In the genomic region with DNA sequence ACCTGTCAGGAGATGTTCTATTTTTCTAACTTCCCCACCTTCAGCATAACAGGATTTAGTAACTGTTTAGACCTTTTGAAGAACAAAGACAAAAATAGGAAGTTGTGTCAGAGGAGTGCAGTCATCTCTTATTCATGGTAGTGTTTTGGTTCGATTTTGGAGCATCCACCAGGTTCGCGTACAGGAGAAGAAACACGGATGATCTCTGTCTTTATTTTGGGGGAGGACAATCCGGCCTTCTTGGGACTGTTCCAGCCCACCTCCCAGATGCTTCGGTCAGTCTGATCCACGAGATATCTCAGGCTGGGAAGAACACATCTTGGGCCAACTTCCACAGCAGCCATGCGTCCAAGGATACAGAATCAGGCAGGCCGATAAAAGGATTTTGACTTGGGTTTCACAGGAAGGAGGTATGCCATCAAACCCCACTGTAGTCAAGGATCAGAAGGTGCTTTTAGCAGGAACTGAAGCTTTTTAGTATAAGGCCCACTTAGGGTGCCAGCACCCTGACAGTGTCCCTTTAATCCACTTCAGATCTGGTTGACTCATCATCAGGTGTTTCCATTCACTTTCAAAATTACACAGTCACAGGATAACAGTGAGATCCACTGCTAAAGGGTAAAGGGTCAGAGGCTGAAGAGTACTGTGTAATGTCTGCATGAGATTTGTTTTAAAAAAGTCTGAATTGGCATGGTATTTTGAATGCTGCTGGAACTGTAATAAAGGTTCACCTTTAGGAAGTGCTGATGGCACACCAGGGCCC, we compare ENCODE assay signal across 17 cellular contexts. TPM values are rescaled to one million over a fixed set of nuclear protein-coding genes. Genes with fewer than 3 reads are reported as not detected.
A peak's percentile ranks its signal among the peaks of the same experiment; 100 is the strongest.
DNase-seq lines count a peak whose midpoint lies in the region; TF ChIP-seq lines count a peak whose summit lies in the region.
"Had no signal": no experiment of that assay in that cellular context is flagged by ENCODE, and none has a peak within 500 bp of the region (broad histone marks: within the 10 kb centered on the region; RNA-seq: fewer than 3 reads in every experiment).

No MANE protein-coding gene starts in this region.

- no peaks in the 10 kb centered on the region for H4K20me1 ChIP-seq in H9 (ENCODE audit: control insufficient read depth, insufficient read depth, insufficient read length)

- intact Hi-C loops in CD14-positive monocyte (cut with micrococcal nuclease) (no loop called here), thyroid gland (cut with DNase I) (no loop called here)

- H3K4me3 ChIP-seq in trophoblast cell (ENCODE audit: low read depth, low read length) (no peak overlapping the region), thyroid gland (replicated peaks in 1 of 3) (no peak overlapping the region)
- H3K4me3 ChIP-seq: adrenal gland, SK-N-MC had no signal

- H3K23ac ChIP-seq in H9 (ENCODE audit: insufficient read length, low read depth, low read length), result no peak overlapping the region
- H3K23ac ChIP-seq in trophoblast cell (ENCODE audit: low read length), result no peak overlapping the region

- H3K27ac ChIP-seq in H9 (ENCODE audit: insufficient read length, low read depth, low read length), result no peak overlapping the region
- no peak overlapping the region for H3K27ac ChIP-seq in trophoblast cell (ENCODE audit: low read depth, low read length)
- H3K27ac ChIP-seq in thyroid gland, result no peak overlapping the region
- H3K27ac ChIP-seq: adrenal gland, SK-N-MC had no signal

- TF ChIP-seq CTCF in H9 (conservative IDR thresholded peaks at IDR 0.05) (no peak), CD14-positive monocyte (IDR thresholded peaks at IDR 0.05) (no peak), thyroid gland (IDR thresholded peaks at IDR 0.05) (no peak)

- no peak overlapping the region for H4K12ac ChIP-seq in trophoblast cell (ENCODE audit: low read depth, low read length)

- H2AK5ac ChIP-seq in H9 (ENCODE audit: insufficient read length, low read length), result no peak overlapping the region
- H2AK5ac ChIP-seq in trophoblast cell (ENCODE audit: low read length), result no peak overlapping the region

- no peak overlapping the region for H3K56ac ChIP-seq in H9 (ENCODE audit: insufficient read length, low read depth, low read length)

- no peak overlapping the region for H2BK15ac ChIP-seq in H9 (ENCODE audit: low read depth, low read length)

- no peaks in the 10 kb centered on the region for H3K9me3 ChIP-seq in H9 (ENCODE audit: control insufficient read depth, low read depth, low read length)
- H3K9me3 ChIP-seq in trophoblast cell (ENCODE audit: insufficient read depth, low read depth, low read length), result peaks cover 2% of the 10 kb centered on the region
- no peaks in the 10 kb centered on the region for H3K9me3 ChIP-seq in thyroid gland
- H3K9me3 ChIP-seq: adrenal gland had no signal

- no peak overlapping the region for H2BK20ac ChIP-seq in H9 (ENCODE audit: low read depth, low read length, poor library complexity, severe bottlenecking)

- H3K79me2 ChIP-seq in H9 (ENCODE audit: insufficient read depth, low read length) (no peaks in the 10 kb centered on the region), trophoblast cell (ENCODE audit: control insufficient read depth, insufficient read depth, low read length, poor library complexity) (no peaks in the 10 kb centered on the region)

- H4K8ac ChIP-seq in H9 (replicated peaks; ENCODE audit: insufficient read length, low read depth, low read length) (no peak overlapping the region), trophoblast cell (ENCODE audit: low read depth, low read length) (no peak overlapping the region)

- no peak overlapping the region for H4K5ac ChIP-seq in H9 (ENCODE audit: insufficient read length, low read depth, low read length)

- H3K36me3 Mint-ChIP-seq in H9 (ENCODE audit: insufficient read depth in 1 of 3, low read depth in 3 of 3) (peaks cover 48 to 98% (median 93%) of the 10 kb centered on the region in 3 experiments; a peak in 6 of 7 replicates), CD14-positive monocyte (peaks cover 90 to 97% of the 10 kb centered on the region in 2 donors)
- peaks cover 26% of the 10 kb centered on the region for H3K36me3 Mint-ChIP-seq in activated naive CD8-positive, alpha-beta T cell treated with anti-CD3 and anti-CD28 coated beads for 36 hours

- H3K9ac ChIP-seq in H9 (ENCODE audit: extremely low read depth, insufficient read length, low read length), result no peak overlapping the region
- no peak overlapping the region for H3K9ac ChIP-seq in trophoblast cell (ENCODE audit: low read length)

- no peak overlapping the region for H2AFZ ChIP-seq in H9 (ENCODE audit: low read length)
- H2AFZ ChIP-seq in trophoblast cell (ENCODE audit: insufficient read depth, low read length, poor library complexity), result no peak overlapping the region

- no peak for TF ChIP-seq POLR2A in thyroid gland (IDR thresholded peaks at IDR 0.05)

- no peaks in the 10 kb centered on the region for H3K23me2 ChIP-seq in H9 (ENCODE audit: insufficient read length, low read depth, low read length, poor library complexity, severe bottlenecking)

- H4K91ac ChIP-seq in H9 (ENCODE audit: insufficient read length, low read depth, low read length), result no peak overlapping the region
- no peak overlapping the region for H4K91ac ChIP-seq in trophoblast cell (ENCODE audit: low read depth, low read length)

- H3K4ac ChIP-seq in H9 (ENCODE audit: low read depth, low read length), result no peak overlapping the region
- no peak overlapping the region for H3K4ac ChIP-seq in trophoblast cell (ENCODE audit: low read depth, low read length)

- H2BK120ac ChIP-seq in H9 (ENCODE audit: low read depth, low read length, poor library complexity, severe bottlenecking) (no peak overlapping the region), trophoblast cell (ENCODE audit: insufficient read depth, low read length, poor library complexity) (peak overlapping the region; percentile 30)

- peak; percentile 17 for DNase-seq in activated CD4-positive, alpha-beta T cell treated with anti-CD3 and anti-CD28 coated beads for 48 hours
- DNase-seq in activated CD4-positive, alpha-beta T cell treated with anti-CD3 and anti-CD28 coated beads, Interleukin-2, amount 50 U/mL, for 48 hours, result no peak
- no peak for DNase-seq in H9
- no peak for DNase-seq in activated naive CD8-positive, alpha-beta T cell treated with anti-CD3 and anti-CD28 coated beads for 36 hours
- no peak for DNase-seq in trophoblast cell
- no peak for DNase-seq in CD14-positive monocyte (ENCODE audit: low spot score)
- DNase-seq in SW480 (ENCODE audit: low spot score), result no peak
- DNase-seq in thyroid gland, result no peak
- DNase-seq: adrenal gland; central memory CD4-positive, alpha-beta T cell; DND-41; effector CD4-positive, alpha-beta T cell; KG1; NCI-H1105 treated with DMSO at 0.1 percent for 48 hours; NCI-H774; nephron progenitor cell had no signal

- H2BK12ac ChIP-seq in H9 (ENCODE audit: insufficient read length, low read depth, low read length) (no peak overlapping the region), trophoblast cell (ENCODE audit: low read length) (no peak overlapping the region)

- H3K9me3 Mint-ChIP-seq in H9 (no peaks in the 10 kb centered on the region), CD14-positive monocyte (peaks cover 0 to 2% (median 0%) of the 10 kb centered on the region in 7 donors)
- H3K9me3 Mint-ChIP-seq in activated naive CD8-positive, alpha-beta T cell treated with anti-CD3 and anti-CD28 coated beads for 36 hours, result no peaks in the 10 kb centered on the region
- H3K9me3 Mint-ChIP-seq: nephron progenitor cell had no signal

- H3K27me3 ChIP-seq in H9 (ENCODE audit: insufficient read depth, low read length), result no peaks in the 10 kb centered on the region
- H3K27me3 ChIP-seq in trophoblast cell (ENCODE audit: insufficient read depth, low read length), result no peaks in the 10 kb centered on the region
- no peaks in the 10 kb centered on the region for H3K27me3 ChIP-seq in thyroid gland
- H3K27me3 ChIP-seq: adrenal gland had no signal

- H3K18ac ChIP-seq in H9 (ENCODE audit: insufficient read length, low read depth, low read length), result no peak overlapping the region
- no peak overlapping the region for H3K18ac ChIP-seq in trophoblast cell (ENCODE audit: low read length)

- no peak overlapping the region for H3K14ac ChIP-seq in H9 (ENCODE audit: insufficient read depth, low read length)
- H3K14ac ChIP-seq in trophoblast cell (ENCODE audit: low read length), result no peak overlapping the region

- H3K4me1 Mint-ChIP-seq in H9 (peaks cover 14 to 20% of the 10 kb centered on the region in 2 experiments), CD14-positive monocyte (no peaks in the 10 kb centered on the region)
- peaks cover 25% of the 10 kb centered on the region for H3K4me1 Mint-ChIP-seq in activated naive CD8-positive, alpha-beta T cell treated with anti-CD3 and anti-CD28 coated beads for 36 hours
- H3K4me1 Mint-ChIP-seq: nephron progenitor cell had no signal

- H2BK5ac ChIP-seq in H9 (ENCODE audit: insufficient read length, low read length), result no peak overlapping the region
- H2BK5ac ChIP-seq in trophoblast cell (ENCODE audit: low read depth, low read length, poor library complexity), result peak overlapping the region; percentile 31

- no CpG with 5 or more reads among the region's 9 CpGs for WGBS in H9 (ENCODE audit: extremely low coverage, insufficient read length, low lambda C conversion rate)
- WGBS in trophoblast cell (ENCODE audit: extremely low coverage, insufficient coverage, insufficient read length), result no CpG with 5 or more reads among the region's 9 CpGs
- 81 to 93% methylated on average over 9 of the region's 9 CpGs for WGBS in thyroid gland, 2 donors

- H3K4me1 ChIP-seq in H9 (ENCODE audit: insufficient read depth, low read length), result no peaks in the 10 kb centered on the region
- peaks cover 14 to 20% of the 10 kb centered on the region in 2 experiments for H3K4me1 ChIP-seq in trophoblast cell (ENCODE audit: control insufficient read depth in 1 of 2, insufficient read depth in 2 of 2, low read length in 2 of 2)
- no peaks in the 10 kb centered on the region for H3K4me1 ChIP-seq in thyroid gland
- H3K4me1 ChIP-seq: adrenal gland had no signal

- H3K27ac Mint-ChIP-seq in H9 (peak overlapping the region; percentile 36 to 80 (median 49); a peak in 4 of 7 replicates), CD14-positive monocyte (peak overlapping the region in 2 of 7 donors; percentile 17 to 28)
- H3K27ac Mint-ChIP-seq in activated naive CD8-positive, alpha-beta T cell treated with anti-CD3 and anti-CD28 coated beads for 36 hours, result peak overlapping the region; percentile 66

- H3K27me3 Mint-ChIP-seq in H9 (ENCODE audit: low read depth) (no peaks in the 10 kb centered on the region), CD14-positive monocyte (ENCODE audit: low read depth in 3 of 3) (peaks cover 0 to 4% (median 0%) of the 10 kb centered on the region in 3 donors)
- H3K27me3 Mint-ChIP-seq in activated naive CD8-positive, alpha-beta T cell treated with anti-CD3 and anti-CD28 coated beads for 36 hours, result no peaks in the 10 kb centered on the region

- H3K79me1 ChIP-seq in H9 (ENCODE audit: insufficient read depth, low read depth, low read length, poor library complexity, severe bottlenecking) (peaks cover 3% of the 10 kb centered on the region), trophoblast cell (ENCODE audit: low read length) (no peaks in the 10 kb centered on the region)

- H3K36me3 ChIP-seq in trophoblast cell (ENCODE audit: control insufficient read depth in 1 of 2, insufficient read depth in 2 of 2, low read length in 2 of 2), result peaks cover 57 to 73% of the 10 kb centered on the region in 2 experiments
- H3K36me3 ChIP-seq in thyroid gland, result peaks cover 44 to 68% of the 10 kb centered on the region in 2 donors

- no peak overlapping the region for H3T11ph ChIP-seq in H9 (ENCODE audit: low read length)

- H3K4me3 Mint-ChIP-seq in H9, result no peak overlapping the region
- no peak overlapping the region for H3K4me3 Mint-ChIP-seq in activated naive CD8-positive, alpha-beta T cell treated with anti-CD3 and anti-CD28 coated beads for 36 hours
- H3K4me3 Mint-ChIP-seq in CD14-positive monocyte, result no peak overlapping the region
- H3K4me3 Mint-ChIP-seq: nephron progenitor cell had no signal

- H3K4me2 ChIP-seq in H9 (ENCODE audit: insufficient read depth, insufficient read length, low read length), result no peak overlapping the region
- no peak overlapping the region for H3K4me2 ChIP-seq in trophoblast cell (ENCODE audit: low read length)

RNA-seq across cellular contexts. Expression of a gene that starts 16.5 kb away (rescaled TPM):
- 118 and 120 TPM in 2 replicates for total RNA-seq in H9 (2021)
- total RNA-seq in activated naive CD8-positive, alpha-beta T cell treated with anti-CD3 and anti-CD28 coated beads for 36 hours, result 10 to 100 TPM; 35.3 to 36.3 TPM
- 19.9 and 20.7 TPM in 2 replicates for polyA plus RNA-seq in trophoblast cell (2013)
- polyA plus RNA-seq in CD14-positive monocyte, result 1 to 10 TPM; 1.8 to 2.0 TPM
- 10 to 100 TPM; 33.6 to 54.7 (median 46.1) TPM for total RNA-seq in thyroid gland

RNA-seq across cellular contexts. Expression of a gene that starts 37.3 kb away (rescaled TPM):
- total RNA-seq in H9 (2021), result 0.87 and 0.92 TPM in 2 replicates
- total RNA-seq in activated naive CD8-positive, alpha-beta T cell treated with anti-CD3 and anti-CD28 coated beads for 36 hours, result 10 to 100 TPM; 10.7 to 11.3 TPM
- 3.7 and 4.0 TPM in 2 replicates for polyA plus RNA-seq in trophoblast cell (2013)
- 10 to 100 TPM; 21.8 to 21.9 TPM for polyA plus RNA-seq in CD14-positive monocyte
- total RNA-seq in thyroid gland, result 10 to 100 TPM; 39.8 to 88.4 (median 48.1) TPM
